ENCODE assay signal across 12 cellular contexts in the genomic region with DNA sequence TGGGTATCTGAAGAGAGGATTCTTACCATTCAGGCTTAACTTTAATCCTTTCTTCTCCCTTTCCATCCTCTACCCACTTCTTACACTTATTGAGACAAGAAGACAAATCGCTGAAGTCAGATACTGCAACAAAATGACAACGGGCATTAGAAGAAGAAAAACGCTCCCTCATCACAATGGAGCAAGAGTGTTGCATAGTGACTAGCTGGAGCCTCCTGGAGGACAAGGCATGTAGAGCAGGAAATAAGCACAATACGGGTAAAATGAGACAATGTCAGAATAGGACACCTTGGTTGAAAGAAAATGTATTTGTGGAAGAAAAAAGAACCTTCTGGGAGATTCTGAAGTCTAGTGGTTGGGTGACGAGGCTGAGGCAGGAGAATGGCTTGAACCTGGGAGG.
DNase-seq lines count a peak whose midpoint lies in the region; TF ChIP-seq lines count a peak whose summit lies in the region.
"Had no signal": no experiment of that assay in that cellular context is flagged by ENCODE, and none has a peak within 500 bp of the region (broad histone marks: within the 10 kb centered on the region; RNA-seq: fewer than 3 reads in every experiment).

No MANE protein-coding gene starts in this region.

- H3K9me3 ChIP-seq in HAP-1 = no peaks in the 10 kb centered on the region
- H3K9me3 ChIP-seq in tibial nerve = no peaks in the 10 kb centered on the region

- no peak for TF ChIP-seq POLR2A in tibial nerve (IDR thresholded peaks at IDR 0.05)

- H3K27ac ChIP-seq in tibial nerve = no peak overlapping the region

- in situ Hi-C loops in HAP-1 (cut with MboI; ENCODE audit: low sequenced_read_pairs) = no loop called here

- 57 to 78% methylated on average over 5 of the region's 5 CpGs for WGBS in tibial nerve, 2 donors

- H3K27ac Mint-ChIP-seq in CD14-positive monocyte = no peak overlapping the region
- H3K27ac Mint-ChIP-seq: effector memory CD8-positive, alpha-beta T cell had no signal

- no peak overlapping the region for H3K4me3 Mint-ChIP-seq in CD14-positive monocyte
- H3K4me3 Mint-ChIP-seq: effector memory CD8-positive, alpha-beta T cell had no signal

- H3K36me3 ChIP-seq in HAP-1 (replicated peaks) = no peaks in the 10 kb centered on the region
- no peaks in the 10 kb centered on the region for H3K36me3 ChIP-seq in tibial nerve

- intact Hi-C loops in CD14-positive monocyte (cut with micrococcal nuclease) = no loop called here

- TF ChIP-seq EP300 in tibial nerve (IDR thresholded peaks at IDR 0.05) = no peak

- H3K27me3 Mint-ChIP-seq in CD14-positive monocyte (ENCODE audit: low read depth in 3 of 3) = no peaks in the 10 kb centered on the region
- H3K27me3 Mint-ChIP-seq: effector memory CD8-positive, alpha-beta T cell had no signal

- DNase-seq in AG10803 (ENCODE audit: low read depth) (no peak), HAP-1 (ENCODE audit: low spot score in 2 of 2) (peak; percentile 66 to 84), OCI-M1 (lab: John Stamatoyannopoulos, UW) (peak; percentile 83), iPS-NIHi7 (ENCODE audit: extremely low spot score) (peak; percentile 26), CD14-positive monocyte (ENCODE audit: low spot score) (no peak), GM03348 (ENCODE audit: low spot score) (no peak), tibial nerve (ENCODE audit: low spot score in 2 of 2) (no peak), NCI-H2171 (lab: John Stamatoyannopoulos, UW) (no peak)
- DNase-seq: effector memory CD8-positive, alpha-beta T cell; EL; NCI-H1105; stimulated activated CD8-positive, alpha-beta memory T cell treated with anti-CD3 and anti-CD28 coated beads, Interleukin-4, amount 100 ng/mL, for 48 hours had no signal

- H3K4me1 Mint-ChIP-seq in CD14-positive monocyte = no peaks in the 10 kb centered on the region

- H3K4me3 ChIP-seq in AG10803 (ENCODE audit: low read length) = no peak overlapping the region
- H3K4me3 ChIP-seq in HAP-1 = peak overlapping the region; percentile 12
- no peak overlapping the region for H3K4me3 ChIP-seq in tibial nerve

- H3K27me3 ChIP-seq in HAP-1 (ENCODE audit: low read depth) (no peaks in the 10 kb centered on the region), tibial nerve (no peaks in the 10 kb centered on the region)

- H3K4me1 ChIP-seq in HAP-1 (peaks cover 62% of the 10 kb centered on the region), tibial nerve (peaks cover 0 to 6% (median 0%) of the 10 kb centered on the region in 4 donors)

- TF ChIP-seq CTCF in AG10803 (conservative IDR thresholded peaks at IDR 0.05; ENCODE audit: low read length) = peak; percentile 25
- TF ChIP-seq CTCF in CD14-positive monocyte (IDR thresholded peaks at IDR 0.05) = no peak
- TF ChIP-seq CTCF in tibial nerve (IDR thresholded peaks at IDR 0.05) = no peak

- H3K9me3 Mint-ChIP-seq in CD14-positive monocyte = peaks cover 0 to 4% (median 0%) of the 10 kb centered on the region in 7 donors

- no peaks in the 10 kb centered on the region for H3K36me3 Mint-ChIP-seq in CD14-positive monocyte

Comparison
In these comparisons a context has a peak if more than half of its experiments do, and no peak if none do; other contexts are left out.
1. DNase-seq: peak in HAP-1 (2 of 2), OCI-M1 (single experiment) and iPS-NIHi7 (single experiment); none in AG10803 (single experiment), CD14-positive monocyte (single experiment), GM03348 (single experiment), tibial nerve (0 of 2) and NCI-H2171 (single experiment).